Comparison of ENCODE assay signal across 6 cellular contexts in the genomic region with DNA sequence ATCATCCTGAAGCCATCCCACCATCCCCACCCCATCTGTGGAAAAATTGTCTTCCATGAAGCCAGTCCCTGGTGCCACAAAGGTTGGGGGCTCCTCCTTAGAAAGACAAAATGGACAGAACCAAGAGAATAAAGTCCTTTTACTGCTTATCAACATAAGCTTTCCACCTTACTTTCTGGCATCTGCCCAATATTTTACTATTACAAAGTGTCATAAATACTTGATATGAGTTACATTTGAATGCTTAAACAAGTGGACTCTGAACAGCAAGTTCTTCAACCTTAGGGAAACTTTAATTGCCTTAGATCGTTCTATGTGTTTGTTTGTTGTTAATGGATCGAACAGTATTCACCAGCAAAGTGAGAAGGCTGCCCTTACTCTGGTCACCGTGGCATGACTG.
A peak's percentile ranks its signal among the peaks of the same experiment; 100 is the strongest.
DNase-seq lines count a peak whose midpoint lies in the region; ATAC-seq, FAIRE-seq and TF ChIP-seq lines count a peak whose summit lies in the region.
"Not testable (repeated sequence)": the region's sequence is repeated elsewhere in the genome, so short reads cannot be mapped to it uniquely, and the experiment has no call there.

No MANE protein-coding gene starts in this region.

- ATAC-seq in A549, pancreas: not testable (repeated sequence)

- dilution Hi-C loops in keratinocyte (cut with MboI; ENCODE audit: extremely low pct_ligation_motif_present, low sequenced_read_pairs), result not testable (repeated sequence)

- not testable (repeated sequence) for TF ChIP-seq RAD21 in A549 (conservative IDR thresholded peaks at IDR 0.05 in 1 of 2, IDR thresholded peaks at IDR 0.05 in 1 of 2)

- TF ChIP-seq POLR2A in A549 (IDR thresholded peaks at IDR 0.05; ENCODE audit: low read length); GM12891 (IDR thresholded peaks at IDR 0.05; ENCODE audit: low read depth, low read length): not testable (repeated sequence)

- not testable (repeated sequence) for H3K4me3 ChIP-seq in A549; keratinocyte (ENCODE audit: control insufficient read depth in 2 of 3, extremely low read depth in 1 of 3, insufficient read depth in 2 of 3, low read depth in 1 of 3, low read length in 3 of 3); pancreas

- H3K36me3 ChIP-seq in keratinocyte (ENCODE audit: control insufficient read depth in 2 of 2, extremely low read depth in 1 of 2, insufficient read depth in 2 of 2, low read length in 2 of 2); pancreas: not testable (repeated sequence)

- not testable (repeated sequence) for H3K27me3 ChIP-seq in keratinocyte (ENCODE audit: control insufficient read depth, extremely low read depth, insufficient read depth, low read length); pancreas

- not testable (repeated sequence) for H3K79me2 ChIP-seq in keratinocyte (ENCODE audit: control insufficient read depth, insufficient read depth, low read length)

- not testable (repeated sequence) for H2AFZ ChIP-seq in keratinocyte (ENCODE audit: control insufficient read depth, low read length)

- not testable (repeated sequence) for H3K4me2 ChIP-seq in A549; keratinocyte (ENCODE audit: control insufficient read depth, extremely low read depth, insufficient read depth, low read depth, low read length)

- peak; percentile 98 for FAIRE-seq in A549 (lab: Jason Lieb, UNC)
- FAIRE-seq in GM12891 (lab: Jason Lieb, UNC), result peak; percentile 62
- peak; percentile 16 for FAIRE-seq in HTR-8/SVneo (lab: Jason Lieb, UNC)
- FAIRE-seq in keratinocyte (lab: Jason Lieb, UNC), result peak; percentile 60
- FAIRE-seq in pancreas (lab: Jason Lieb, UNC), result peak; percentile 56
- peak; percentile 94 for FAIRE-seq in urothelium cell line (lab: Jason Lieb, UNC)

- POLR2A ChIA-PET in A549 (lab: Yijun Ruan, JAX), result not testable (repeated sequence)

- WGBS in A549 (ENCODE audit: missing lambda C conversion rate), result 40% methylated on average over 3 of the region's 3 CpGs
- 68 to 84% methylated on average over 2 of the region's 3 CpGs for WGBS in pancreas, 2 donors

- H3K27ac ChIP-seq in A549; keratinocyte (ENCODE audit: control insufficient read depth, insufficient read depth, low read length); pancreas: not testable (repeated sequence)

- DNase-seq in A549 (ENCODE audit: low read depth in 1 of 2, low spot score in 1 of 2); GM12891 (ENCODE audit: insufficient read length, low spot score); HTR-8/SVneo (ENCODE audit: insufficient read length, low spot score); keratinocyte (ENCODE audit: low read depth, low spot score); pancreas; urothelium cell line (ENCODE audit: low spot score): not testable (repeated sequence)

- CTCF ChIA-PET in A549 (lab: Yijun Ruan, JAX), result not testable (repeated sequence)

- H3K9me3 ChIP-seq in A549; keratinocyte (ENCODE audit: control insufficient read depth, low read depth, low read length); pancreas: not testable (repeated sequence)

- not testable (repeated sequence) for TF ChIP-seq CTCF in A549 (IDR thresholded peaks at IDR 0.05); keratinocyte (optimal IDR thresholded peaks at IDR 0.05 in 1 of 3, IDR thresholded peaks at IDR 0.05 in 1 of 3, conservative IDR thresholded peaks at IDR 0.05 in 1 of 3; ENCODE audit: extremely low read depth in 1 of 3, insufficient read depth in 2 of 3, low read length in 3 of 3); pancreas (IDR thresholded peaks at IDR 0.05)

- H4K20me1 ChIP-seq in keratinocyte (ENCODE audit: control insufficient read depth, extremely low read depth, insufficient read depth, low read length), result not testable (repeated sequence)

- not testable (repeated sequence) for H3K4me1 ChIP-seq in A549; keratinocyte (ENCODE audit: control insufficient read depth, extremely low read depth, insufficient read depth, low read length); pancreas

- not testable (repeated sequence) for H3K9ac ChIP-seq in keratinocyte (ENCODE audit: control insufficient read depth, extremely low read depth, insufficient read depth, low read length)

- TF ChIP-seq EP300 in A549 (IDR thresholded peaks at IDR 0.05), result not testable (repeated sequence)

- intact Hi-C loops in pancreas (cut with DNase I), result not testable (repeated sequence)

- H3K9me1 ChIP-seq in keratinocyte (ENCODE audit: control insufficient read depth, extremely low read depth, insufficient read depth, low read length), result not testable (repeated sequence)
